ENCODE assay signal across 1 cellular context in the genomic region with DNA sequence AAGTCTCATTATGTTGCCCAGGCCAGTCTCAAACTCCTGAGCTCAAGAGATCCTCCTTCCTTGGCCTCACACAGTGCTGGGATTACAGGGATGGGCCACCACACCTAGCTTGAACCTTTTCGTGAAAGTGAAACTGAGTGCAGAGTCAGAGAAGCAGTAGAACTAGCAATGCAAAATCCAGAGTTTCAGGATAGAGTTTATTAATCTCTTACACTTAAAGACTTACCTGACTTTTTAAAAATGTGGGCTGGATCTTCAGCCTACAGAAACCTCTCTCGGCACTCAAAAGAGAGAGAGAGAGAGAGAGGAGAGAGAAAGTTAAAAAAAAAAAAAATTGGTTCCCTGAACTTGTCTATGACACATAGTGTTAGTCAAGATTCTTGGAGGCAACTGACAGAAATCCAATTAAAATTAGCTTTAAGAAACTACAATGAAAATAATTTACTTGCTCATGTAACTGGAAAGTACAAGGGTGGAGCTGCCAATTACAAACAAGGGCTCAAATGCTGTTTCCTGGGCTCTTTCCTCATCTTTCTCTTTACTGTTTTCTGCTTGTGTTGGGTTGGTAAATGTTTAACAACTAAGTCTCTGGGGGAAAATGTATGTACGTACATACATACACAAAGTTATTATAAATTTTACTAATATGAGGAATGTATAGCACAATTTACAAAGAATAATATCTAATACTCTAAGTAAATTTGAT.
TF ChIP-seq lines count a peak whose summit lies in the region.

No MANE protein-coding gene starts in this region.

TF ChIP-seq in GM12878, 131 proteins besides CTCF, POLR2A, EP300 and RAD21 (continued from another document):
- TF ChIP-seq SRF (IDR thresholded peaks at IDR 0.05; ENCODE audit: low read depth in 2 of 2, low read length in 2 of 2) (no peak), MYC (IDR thresholded peaks at IDR 0.05; ENCODE audit: insufficient read depth, insufficient read length, insufficient replicate concordance, low read length, severe bottlenecking) (no peak), PAX5 (IDR thresholded peaks at IDR 0.05; ENCODE audit: borderline replicate concordance, low read depth, low read length) (no peak), FOXK2 (IDR thresholded peaks at IDR 0.05) (no peak), BRCA1 (IDR thresholded peaks at IDR 0.05; ENCODE audit: low read depth, low read length) (no peak), MEF2B (IDR thresholded peaks at IDR 0.05; ENCODE audit: partially characterized antibody, poor library complexity, severe bottlenecking) (no peak), SMC3 (IDR thresholded peaks at IDR 0.05; ENCODE audit: borderline replicate concordance, low read length) (no peak), RELA (IDR thresholded peaks at IDR 0.05; ENCODE audit: borderline replicate concordance, partially characterized antibody) (no peak), NR2C2 (IDR thresholded peaks at IDR 0.05; ENCODE audit: borderline replicate concordance, control insufficient read depth, insufficient read length, low read depth) (no peak), WRNIP1 (IDR thresholded peaks at IDR 0.05; ENCODE audit: borderline replicate concordance, low read depth, low read length) (no peak), RAD51 (IDR thresholded peaks at IDR 0.05) (no peak), ATF7 (IDR thresholded peaks at IDR 0.05; ENCODE audit: low read depth) (no peak)
- TF ChIP-seq, protein P1, sequence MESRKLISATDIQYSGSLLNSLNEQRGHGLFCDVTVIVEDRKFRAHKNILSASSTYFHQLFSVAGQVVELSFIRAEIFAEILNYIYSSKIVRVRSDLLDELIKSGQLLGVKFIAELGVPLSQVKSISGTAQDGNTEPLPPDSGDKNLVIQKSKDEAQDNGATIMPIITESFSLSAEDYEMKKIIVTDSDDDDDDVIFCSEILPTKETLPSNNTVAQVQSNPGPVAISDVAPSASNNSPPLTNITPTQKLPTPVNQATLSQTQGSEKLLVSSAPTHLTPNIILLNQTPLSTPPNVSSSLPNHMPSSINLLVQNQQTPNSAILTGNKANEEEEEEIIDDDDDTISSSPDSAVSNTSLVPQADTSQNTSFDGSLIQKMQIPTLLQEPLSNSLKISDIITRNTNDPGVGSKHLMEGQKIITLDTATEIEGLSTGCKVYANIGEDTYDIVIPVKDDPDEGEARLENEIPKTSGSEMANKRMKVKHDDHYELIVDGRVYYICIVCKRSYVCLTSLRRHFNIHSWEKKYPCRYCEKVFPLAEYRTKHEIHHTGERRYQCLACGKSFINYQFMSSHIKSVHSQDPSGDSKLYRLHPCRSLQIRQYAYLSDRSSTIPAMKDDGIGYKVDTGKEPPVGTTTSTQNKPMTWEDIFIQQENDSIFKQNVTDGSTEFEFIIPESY (IDR thresholded peaks at IDR 0.05) = no peak
- TF ChIP-seq, protein P2, sequence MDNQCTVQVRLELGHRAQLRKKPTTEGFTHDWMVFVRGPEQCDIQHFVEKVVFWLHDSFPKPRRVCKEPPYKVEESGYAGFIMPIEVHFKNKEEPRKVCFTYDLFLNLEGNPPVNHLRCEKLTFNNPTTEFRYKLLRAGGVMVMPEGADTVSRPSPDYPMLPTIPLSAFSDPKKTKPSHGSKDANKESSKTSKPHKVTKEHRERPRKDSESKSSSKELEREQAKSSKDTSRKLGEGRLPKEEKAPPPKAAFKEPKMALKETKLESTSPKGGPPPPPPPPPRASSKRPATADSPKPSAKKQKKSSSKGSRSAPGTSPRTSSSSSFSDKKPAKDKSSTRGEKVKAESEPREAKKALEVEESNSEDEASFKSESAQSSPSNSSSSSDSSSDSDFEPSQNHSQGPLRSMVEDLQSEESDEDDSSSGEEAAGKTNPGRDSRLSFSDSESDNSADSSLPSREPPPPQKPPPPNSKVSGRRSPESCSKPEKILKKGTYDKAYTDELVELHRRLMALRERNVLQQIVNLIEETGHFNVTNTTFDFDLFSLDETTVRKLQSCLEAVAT (IDR thresholded peaks at IDR 0.05) = no peak
TF ChIP-seq in GM12878: peak in this region for 0.
